7 cellular contexts compared by ENCODE assay signal in genomic region chr14:105886791-105887191, GRCh38.
A peak's percentile ranks its signal among the peaks of the same experiment; 100 is the strongest.
DNase-seq lines count a peak whose midpoint lies in the region; ATAC-seq and TF ChIP-seq lines count a peak whose summit lies in the region.
"Not testable (repeated sequence)": the region's sequence is repeated elsewhere in the genome, so short reads cannot be mapped to it uniquely, and the experiment has no call there.

No MANE protein-coding gene starts in this region.

- not testable (repeated sequence) for H3K9me3 ChIP-seq in Peyer's patch

- H3K27ac ChIP-seq in Peyer's patch: not testable (repeated sequence)

- intact Hi-C loops in Right ventricle myocardium inferior (cut with DNase I); natural killer cell (cut with micrococcal nuclease): not testable (repeated sequence)

- DNase-seq in Peyer's patch: peak in 2 of 3 donors; percentile 16 to 37
- peak; percentile 54 for DNase-seq in activated CD8-positive, alpha-beta memory T cell treated with anti-CD3 and anti-CD28 coated beads for 24 hours
- peak; percentile 2 for DNase-seq in activated naive CD4-positive, alpha-beta T cell treated with anti-CD3 and anti-CD28 coated beads, Interleukin-2, amount 50 U/mL, for 16 hours
- DNase-seq in Right ventricle myocardium inferior (ENCODE audit: missing footprints): peak; percentile 20
- DNase-seq in left lobe of liver (ENCODE audit: low spot score): peak; percentile 23
- peak; percentile 9 for DNase-seq in natural killer cell
- DNase-seq in stimulated activated CD8-positive, alpha-beta memory T cell treated with anti-CD3 and anti-CD28 coated beads, Interleukin-4, amount 100 ng/mL, for 48 hours: peak; percentile 5

- H3K36me3 Mint-ChIP-seq in natural killer cell: not testable (repeated sequence)

- H3K27me3 Mint-ChIP-seq in natural killer cell (ENCODE audit: low read depth in 2 of 2): peaks cover 8 to 17% of the 10 kb centered on the region in 2 donors

- not testable (repeated sequence) for TF ChIP-seq POLR2A in Peyer's patch (IDR thresholded peaks at IDR 0.05)

- not testable (repeated sequence) for H3K4me3 ChIP-seq in Peyer's patch

- not testable (repeated sequence) for H3K4me3 Mint-ChIP-seq in natural killer cell

- TF ChIP-seq CTCF in Peyer's patch (IDR thresholded peaks at IDR 0.05); natural killer cell (IDR thresholded peaks at IDR 0.05): not testable (repeated sequence)

- H3K9me3 Mint-ChIP-seq in natural killer cell: not testable (repeated sequence)

- not testable (repeated sequence) for H3K4me1 ChIP-seq in Peyer's patch

- not testable (repeated sequence) for ATAC-seq in Right ventricle myocardium inferior, left lobe of liver, natural killer cell

- H3K27ac Mint-ChIP-seq in natural killer cell: not testable (repeated sequence)

- not testable (repeated sequence) for H3K27me3 ChIP-seq in Peyer's patch

- H3K4me1 Mint-ChIP-seq in natural killer cell: not testable (repeated sequence)

- H3K36me3 ChIP-seq in Peyer's patch: not testable (repeated sequence)

Comparison
In these comparisons a context has a peak if more than half of its experiments do, and no peak if none do; other contexts are left out.
1. DNase-seq: peak in every context shown above with its lines; median percentile 54 in activated CD8-positive, alpha-beta memory T cell treated with anti-CD3 and anti-CD28 coated beads for 24 hours; 26 in Peyer's patch; 23 in left lobe of liver; 20 in Right ventricle myocardium inferior; 9 in natural killer cell; 5 in stimulated activated CD8-positive, alpha-beta memory T cell treated with anti-CD3 and anti-CD28 coated beads, Interleukin-4, amount 100 ng/mL, for 48 hours; 2 in activated naive CD4-positive, alpha-beta T cell treated with anti-CD3 and anti-CD28 coated beads, Interleukin-2, amount 50 U/mL, for 16 hours.